ENCODE assay signal across 1 cellular context in the genomic region with DNA sequence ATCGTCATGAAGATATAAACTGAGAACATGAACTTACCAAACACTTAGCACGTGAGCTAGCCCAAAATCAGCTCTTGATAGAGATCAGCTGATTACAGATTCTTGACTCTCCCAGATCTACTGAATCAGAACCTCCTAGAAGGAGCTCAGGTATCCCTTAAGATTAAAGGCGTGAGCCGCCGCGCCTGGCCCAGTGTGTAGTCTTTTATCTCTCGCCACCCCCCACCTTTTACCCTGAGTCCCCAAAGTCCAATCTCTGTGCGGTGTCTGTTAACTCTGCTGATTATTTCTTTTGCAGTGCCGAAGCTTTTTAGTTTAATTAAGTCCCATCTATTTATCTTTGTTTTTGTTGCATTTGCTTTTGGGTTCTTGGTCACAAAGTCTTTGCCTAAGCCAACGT.
TF ChIP-seq lines count a peak whose summit lies in the region.

No MANE protein-coding gene starts in this region.

TF ChIP-seq in H1, 55 proteins besides CTCF, POLR2A, EP300 and RAD21:
- no peak for TF ChIP-seq BACH1 (IDR thresholded peaks at IDR 0.05; ENCODE audit: low read length)
- TF ChIP-seq POU5F1 (IDR thresholded peaks at IDR 0.05; ENCODE audit: low read depth, low read length), result no peak
- no peak for TF ChIP-seq SP4 (IDR thresholded peaks at IDR 0.05; ENCODE audit: low read length)
- no peak for TF ChIP-seq SUZ12 (IDR thresholded peaks at IDR 0.05; ENCODE audit: low read length)
- no peak for TF ChIP-seq SP1 (IDR thresholded peaks at IDR 0.05; ENCODE audit: low read depth, low read length)
- no peak for TF ChIP-seq RXRA (IDR thresholded peaks at IDR 0.05; ENCODE audit: insufficient read depth, low read depth, low read length)
- no peak for TF ChIP-seq SRF (IDR thresholded peaks at IDR 0.05; ENCODE audit: low read depth, low read length)
- TF ChIP-seq SP2 (IDR thresholded peaks at IDR 0.05; ENCODE audit: low read length), result no peak
- no peak for TF ChIP-seq MAFK (IDR thresholded peaks at IDR 0.05; ENCODE audit: low read depth, low read length)
- TF ChIP-seq, protein P1, sequence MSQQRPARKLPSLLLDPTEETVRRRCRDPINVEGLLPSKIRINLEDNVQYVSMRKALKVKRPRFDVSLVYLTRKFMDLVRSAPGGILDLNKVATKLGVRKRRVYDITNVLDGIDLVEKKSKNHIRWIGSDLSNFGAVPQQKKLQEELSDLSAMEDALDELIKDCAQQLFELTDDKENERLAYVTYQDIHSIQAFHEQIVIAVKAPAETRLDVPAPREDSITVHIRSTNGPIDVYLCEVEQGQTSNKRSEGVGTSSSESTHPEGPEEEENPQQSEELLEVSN (IDR thresholded peaks at IDR 0.05), result no peak
- TF ChIP-seq GTF2F1 (IDR thresholded peaks at IDR 0.05; ENCODE audit: borderline replicate concordance, low read depth, low read length), result no peak
- no peak for TF ChIP-seq PHF8 (conservative IDR thresholded peaks at IDR 0.05; ENCODE audit: low read depth, low read length)
- no peak for TF ChIP-seq GABPA (IDR thresholded peaks at IDR 0.05; ENCODE audit: borderline replicate concordance, insufficient read depth, low read length)
- TF ChIP-seq, protein P2, sequence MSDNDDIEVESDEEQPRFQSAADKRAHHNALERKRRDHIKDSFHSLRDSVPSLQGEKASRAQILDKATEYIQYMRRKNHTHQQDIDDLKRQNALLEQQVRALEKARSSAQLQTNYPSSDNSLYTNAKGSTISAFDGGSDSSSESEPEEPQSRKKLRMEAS (IDR thresholded peaks at IDR 0.05), result no peak
- no peak for TF ChIP-seq TEAD4 (IDR thresholded peaks at IDR 0.05; ENCODE audit: low read depth, low read length)
- no peak for TF ChIP-seq NRF1 (IDR thresholded peaks at IDR 0.05; ENCODE audit: low read depth, low read length)
